ENCODE assay signal across 22 cellular contexts in genomic region chr5:51185985-51186384, GRCh38.
"Had no signal": no experiment of that assay in that cellular context is flagged by ENCODE, and none has a peak within 500 bp of the region (broad histone marks: within the 10 kb centered on the region; RNA-seq: fewer than 3 reads in every experiment).

No MANE protein-coding gene starts in this region.

- H3K36me3 ChIP-seq: sigmoid colon, stomach, vagina had no signal

- H3K36me3 Mint-ChIP-seq: activated CD4-positive, alpha-beta memory T cell treated with anti-CD3 and anti-CD28 coated beads for 36 hours; activated CD8-positive, alpha-beta memory T cell treated with anti-CD3 and anti-CD28 coated beads, Interleukin-2, amount 10 ng/mL, durations not matched to agents 7 days and 5 days; activated naive CD8-positive, alpha-beta T cell treated with anti-CD3 and anti-CD28 coated beads for 36 hours; mesothelial cell of epicardium; natural killer cell treated with Interleukin-12 subunit alpha and Interleukin-12 subunit beta and Interleukin-15 and Interleukin-18, amount 100 ng/mL, for 72 hours; stimulated activated effector memory CD8-positive, alpha-beta T cell treated with anti-CD3 and anti-CD28 coated beads, Interleukin-12 subunit alpha, Interleukin-12 subunit beta, amount 100 ng/mL, for 72 hours had no signal

- H3K4me3 ChIP-seq: body of pancreas, hepatocyte, lung, sigmoid colon, stomach, vagina had no signal

- H3K9me3 Mint-ChIP-seq: activated B cell treated with CpG ODN at 0.5 μM for 24 hours; activated naive CD8-positive, alpha-beta T cell treated with anti-CD3 and anti-CD28 coated beads for 36 hours; mesothelial cell of epicardium had no signal

- H3K79me2 ChIP-seq: hepatocyte, parathyroid adenoma had no signal

- H3K27me3 Mint-ChIP-seq: activated B cell treated with CpG ODN at 0.5 μM for 24 hours; activated CD4-positive, alpha-beta memory T cell treated with anti-CD3 and anti-CD28 coated beads for 36 hours; activated CD8-positive, alpha-beta memory T cell treated with anti-CD3 and anti-CD28 coated beads, Interleukin-2, amount 10 ng/mL, durations not matched to agents 7 days and 5 days; activated naive CD8-positive, alpha-beta T cell treated with anti-CD3 and anti-CD28 coated beads for 36 hours; activated T-helper 17 cell treated with anti-CD3 and anti-CD28 coated beads, Interleukin-2, amount 50 U/mL, for 72 hours; natural killer cell treated with Interleukin-12 subunit alpha and Interleukin-12 subunit beta and Interleukin-15 and Interleukin-18, amount 100 ng/mL, for 72 hours had no signal

- ATAC-seq: activated CD8-positive, alpha-beta memory T cell treated with anti-CD3 and anti-CD28 coated beads, Interleukin-2, amount 10 ng/mL, durations not matched to agents 7 days and 5 days; activated T-helper 17 cell treated with anti-CD3 and anti-CD28 coated beads, Interleukin-2, amount 50 U/mL, for 72 hours; body of pancreas; left lobe of liver; natural killer cell treated with Interleukin-12 subunit alpha and Interleukin-12 subunit beta and Interleukin-15 and Interleukin-18, amount 100 ng/mL, for 72 hours; stimulated activated effector memory CD8-positive, alpha-beta T cell treated with anti-CD3 and anti-CD28 coated beads, Interleukin-12 subunit alpha, Interleukin-12 subunit beta, amount 100 ng/mL, for 72 hours had no signal

- H3K4me1 ChIP-seq: body of pancreas, parathyroid adenoma, sigmoid colon, stomach, vagina had no signal

- H3K4me3 Mint-ChIP-seq: activated B cell treated with CpG ODN at 0.5 μM for 24 hours; activated CD4-positive, alpha-beta memory T cell treated with anti-CD3 and anti-CD28 coated beads for 36 hours; activated CD8-positive, alpha-beta memory T cell treated with anti-CD3 and anti-CD28 coated beads, Interleukin-2, amount 10 ng/mL, durations not matched to agents 7 days and 5 days; activated naive CD8-positive, alpha-beta T cell treated with anti-CD3 and anti-CD28 coated beads for 36 hours; activated T-helper 17 cell treated with anti-CD3 and anti-CD28 coated beads, Interleukin-2, amount 50 U/mL, for 72 hours; mesothelial cell of epicardium; natural killer cell treated with Interleukin-12 subunit alpha and Interleukin-12 subunit beta and Interleukin-15 and Interleukin-18, amount 100 ng/mL, for 72 hours; stimulated activated effector memory CD8-positive, alpha-beta T cell treated with anti-CD3 and anti-CD28 coated beads, Interleukin-12 subunit alpha, Interleukin-12 subunit beta, amount 100 ng/mL, for 72 hours had no signal

- H3K27me3 ChIP-seq: body of pancreas, hepatocyte, sigmoid colon, stomach, vagina had no signal

- H3K27ac Mint-ChIP-seq: activated B cell treated with CpG ODN at 0.5 μM for 24 hours; activated CD4-positive, alpha-beta memory T cell treated with anti-CD3 and anti-CD28 coated beads for 36 hours; activated CD8-positive, alpha-beta memory T cell treated with anti-CD3 and anti-CD28 coated beads, Interleukin-2, amount 10 ng/mL, durations not matched to agents 7 days and 5 days; activated naive CD8-positive, alpha-beta T cell treated with anti-CD3 and anti-CD28 coated beads for 36 hours; activated T-helper 17 cell treated with anti-CD3 and anti-CD28 coated beads, Interleukin-2, amount 50 U/mL, for 72 hours; mesothelial cell of epicardium; natural killer cell treated with Interleukin-12 subunit alpha and Interleukin-12 subunit beta and Interleukin-15 and Interleukin-18, amount 100 ng/mL, for 72 hours; stimulated activated effector memory CD8-positive, alpha-beta T cell treated with anti-CD3 and anti-CD28 coated beads, Interleukin-12 subunit alpha, Interleukin-12 subunit beta, amount 100 ng/mL, for 72 hours had no signal

- DNase-seq: activated B cell treated with CpG ODN at 0.5 μM for 24 hours; activated CD4-positive, alpha-beta memory T cell treated with anti-CD3 and anti-CD28 coated beads for 36 hours; activated CD4-positive, alpha-beta T cell treated with anti-CD3 and anti-CD28 coated beads for 4 hours; activated CD8-positive, alpha-beta memory T cell treated with anti-CD3 and anti-CD28 coated beads, Interleukin-2, amount 10 ng/mL, durations not matched to agents 7 days and 5 days; activated naive CD4-positive, alpha-beta T cell; activated naive CD8-positive, alpha-beta T cell treated with anti-CD3 and anti-CD28 coated beads for 36 hours; amniotic stem cell; body of pancreas; sigmoid colon; stimulated activated CD4-positive, alpha-beta T cell treated with anti-CD3 and anti-CD28 coated beads, Interleukin-4, amount 100 ng/mL, for 24 hours; stomach; trophoblast cell had no signal

- H3K4me1 Mint-ChIP-seq: activated B cell treated with CpG ODN at 0.5 μM for 24 hours; activated CD8-positive, alpha-beta memory T cell treated with anti-CD3 and anti-CD28 coated beads, Interleukin-2, amount 10 ng/mL, durations not matched to agents 7 days and 5 days; activated naive CD8-positive, alpha-beta T cell treated with anti-CD3 and anti-CD28 coated beads for 36 hours; activated T-helper 17 cell treated with anti-CD3 and anti-CD28 coated beads, Interleukin-2, amount 50 U/mL, for 72 hours; stimulated activated effector memory CD8-positive, alpha-beta T cell treated with anti-CD3 and anti-CD28 coated beads, Interleukin-12 subunit alpha, Interleukin-12 subunit beta, amount 100 ng/mL, for 72 hours had no signal

- H2AFZ ChIP-seq: hepatocyte, parathyroid adenoma had no signal

- H3K27ac ChIP-seq: body of pancreas, epithelial cell of prostate, hepatocyte, parathyroid adenoma, sigmoid colon, stomach, vagina had no signal

- H3K4me2 ChIP-seq: hepatocyte had no signal
